In the genomic region with DNA sequence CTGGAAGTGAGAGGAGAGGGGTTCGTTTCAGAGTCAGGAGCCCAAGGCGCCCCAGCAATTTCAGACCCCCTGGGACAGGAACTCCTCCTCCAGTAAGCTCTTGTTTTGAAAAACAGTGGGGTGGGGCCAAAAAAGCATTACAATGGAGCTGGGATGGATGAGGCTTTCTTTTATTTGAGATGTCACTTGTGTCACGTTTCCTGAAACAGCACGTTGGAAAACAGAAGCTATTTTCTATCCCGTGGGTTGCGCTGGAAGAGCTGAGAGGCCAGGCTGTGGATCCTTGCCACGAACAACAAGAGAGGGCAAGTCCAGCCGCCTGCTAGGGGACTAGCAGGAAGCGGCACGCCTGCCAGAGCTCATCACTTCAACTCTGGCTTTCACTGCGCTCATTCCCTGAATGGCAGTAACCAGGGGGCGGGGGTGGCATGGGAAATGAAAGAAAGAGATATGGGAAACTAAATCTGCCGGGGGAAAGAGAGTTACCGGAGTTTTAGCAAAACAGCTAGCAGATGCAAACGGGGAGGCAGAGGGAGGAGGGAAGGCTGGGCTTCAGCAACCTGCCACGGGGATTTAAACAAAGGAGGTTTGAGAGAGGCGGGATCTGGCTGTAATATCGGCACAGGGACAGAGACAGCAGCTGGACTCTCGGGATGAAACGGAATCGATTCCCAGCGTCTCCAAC, we compare ENCODE assay signal across 8 cellular contexts. TPM values are rescaled to one million over a fixed set of nuclear protein-coding genes. Genes with fewer than 3 reads are reported as not detected.
DNase-seq lines count a peak whose midpoint lies in the region; ATAC-seq and TF ChIP-seq lines count a peak whose summit lies in the region.

No MANE protein-coding gene starts in this region.

- 7 to 9% methylated on average over 22 of the region's 22 CpGs for WGBS in testis, 2 donors

- H2AFZ ChIP-seq in MM.1S (ENCODE audit: low read length): no peak overlapping the region

- no peak for TF ChIP-seq POLR2A in testis (IDR thresholded peaks at IDR 0.05)

- no peaks in the 10 kb centered on the region for H3F3A ChIP-seq in MM.1S (ENCODE audit: insufficient read depth, low read length)

- no peak overlapping the region for H3K9ac ChIP-seq in MM.1S (ENCODE audit: low read length)

- no peak for ATAC-seq in HG03378 (IDR thresholded peaks at IDR 0.05; ENCODE audit: unreplicated experiment)
- ATAC-seq in stimulated activated naive CD8-positive, alpha-beta T cell treated with anti-CD3 and anti-CD28 coated beads, Interleukin-15, Interleukin-2, amounts not matched to agents 100 U/mL and 50 U/mL, for 24 hours: no peak

- peak; percentile 27 for DNase-seq in DMS79 (lab: John Stamatoyannopoulos, UW)
- DNase-seq in NCI-H510A treated with DMSO at 0.1 percent for 48 hours (lab: John Stamatoyannopoulos, UW): peak; percentile 41
- peak; percentile 66 for DNase-seq in dermis blood vessel endothelial cell
- DNase-seq in left kidney (ENCODE audit: low read depth, low spot score): peak; percentile 92
- peak; percentile 37 for DNase-seq in testis
- DNase-seq in stimulated activated naive CD8-positive, alpha-beta T cell treated with anti-CD3 and anti-CD28 coated beads, Interleukin-15, Interleukin-2, amounts not matched to agents 100 U/mL and 50 U/mL, for 24 hours: no peak
- no peak for DNase-seq in MM.1S

- H3K27me3 ChIP-seq in testis: no peaks in the 10 kb centered on the region
- no peaks in the 10 kb centered on the region for H3K27me3 ChIP-seq in MM.1S (replicated peaks; ENCODE audit: insufficient read depth, low read length)

- H3K9me2 ChIP-seq in MM.1S (replicated peaks; ENCODE audit: insufficient read depth, low read length): no peaks in the 10 kb centered on the region

- no peaks in the 10 kb centered on the region for H4K20me1 ChIP-seq in MM.1S (ENCODE audit: insufficient read depth, low read length)

- H3K9me3 ChIP-seq in testis (no peaks in the 10 kb centered on the region), MM.1S (replicated peaks; ENCODE audit: insufficient read depth, low read length) (no peaks in the 10 kb centered on the region)

- H3K4me3 ChIP-seq in testis: peak overlapping the region; percentile 1 to 26
- no peak overlapping the region for H3K4me3 ChIP-seq in MM.1S (ENCODE audit: low read length)

- no peak overlapping the region for H3K27ac ChIP-seq in testis
- H3K27ac ChIP-seq in MM.1S (ENCODE audit: low read length): no peak overlapping the region

- H3K36me3 ChIP-seq in testis (ENCODE audit: low read depth, missing control alignments) (no peaks in the 10 kb centered on the region), MM.1S (replicated peaks; ENCODE audit: insufficient read depth, low read length) (no peaks in the 10 kb centered on the region)

- H3K4me1 ChIP-seq in testis (peaks cover 16% of the 10 kb centered on the region), MM.1S (ENCODE audit: low read length) (no peaks in the 10 kb centered on the region)

- no peak overlapping the region for H3K4me2 ChIP-seq in MM.1S (ENCODE audit: low read depth, low read length)

- H3K79me2 ChIP-seq in MM.1S (ENCODE audit: low read length): no peaks in the 10 kb centered on the region

- TF ChIP-seq CTCF in testis (IDR thresholded peaks at IDR 0.05) (no peak), MM.1S (IDR thresholded peaks at IDR 0.05; ENCODE audit: low read length) (no peak)

- intact Hi-C loops in testis (cut with DNase I; ENCODE audit: low total_unique reads): no loop called here

RNA-seq across cellular contexts. Expression of gene GCNT2, which starts 34.6 kb away (rescaled TPM):
- total RNA-seq in dermis blood vessel endothelial cell: 42.2 and 53.9 TPM in 2 replicates
- 10 to 100 TPM; 17.0 to 28.0 TPM for total RNA-seq in testis
- polyA plus RNA-seq in testis (ENCODE audit: insufficient read depth, low read depth, low replicate concordance): 12.8 TPM

Comparison
In these comparisons a context has a peak if more than half of its experiments do, and no peak if none do; other contexts are left out.
1. DNase-seq: peak in DMS79 (single experiment), NCI-H510A treated with DMSO at 0.1 percent for 48 hours (single experiment), dermis blood vessel endothelial cell (single experiment), left kidney (single experiment) and testis (single experiment); none in stimulated activated naive CD8-positive, alpha-beta T cell treated with anti-CD3 and anti-CD28 coated beads, Interleukin-15, Interleukin-2, amounts not matched to agents 100 U/mL and 50 U/mL, for 24 hours (single experiment) and MM.1S (single experiment).